14 cellular contexts compared by ENCODE assay signal in genomic region chr2:117980381-117980780, GRCh38. TPM values are rescaled to one million over a fixed set of nuclear protein-coding genes. Genes with fewer than 3 reads are reported as not detected.
A peak's percentile ranks its signal among the peaks of the same experiment; 100 is the strongest.
DNase-seq lines count a peak whose midpoint lies in the region; ATAC-seq and TF ChIP-seq lines count a peak whose summit lies in the region.
"Had no signal": no experiment of that assay in that cellular context is flagged by ENCODE, and none has a peak within 500 bp of the region (broad histone marks: within the 10 kb centered on the region; RNA-seq: fewer than 3 reads in every experiment).

No MANE protein-coding gene starts in this region.

- no peaks in the 10 kb centered on the region for H3K27me3 ChIP-seq in MG63
- H3K27me3 ChIP-seq in neutrophil, result no peaks in the 10 kb centered on the region
- H3K27me3 ChIP-seq: BLaER1 had no signal

- ATAC-seq in HG02623 (IDR thresholded peaks at IDR 0.05; ENCODE audit: unreplicated experiment), result no peak
- ATAC-seq: activated CD4-positive, alpha-beta T cell treated with anti-CD3 and anti-CD28 coated beads for 36 hours had no signal

- no peak overlapping the region for H3K4me3 Mint-ChIP-seq in activated CD4-positive, alpha-beta T cell treated with anti-CD3 and anti-CD28 coated beads, Interleukin-2, amount 10 ng/mL, durations not matched to agents 24 days and 14 days
- H3K4me3 Mint-ChIP-seq: activated CD4-positive, alpha-beta T cell treated with anti-CD3 and anti-CD28 coated beads for 36 hours; H9 had no signal

- H3K27ac ChIP-seq in neutrophil, result peak overlapping the region; percentile 62
- H3K27ac ChIP-seq: BLaER1 had no signal

- peaks cover 6% of the 10 kb centered on the region for H3K4me1 Mint-ChIP-seq in activated CD4-positive, alpha-beta T cell treated with anti-CD3 and anti-CD28 coated beads, Interleukin-2, amount 10 ng/mL, durations not matched to agents 24 days and 14 days

- no peaks in the 10 kb centered on the region for H3K9me3 Mint-ChIP-seq in activated CD4-positive, alpha-beta T cell treated with anti-CD3 and anti-CD28 coated beads, Interleukin-2, amount 10 ng/mL, durations not matched to agents 24 days and 14 days
- H3K9me3 Mint-ChIP-seq: H9 had no signal

- H3K9me3 ChIP-seq in MG63 (no peaks in the 10 kb centered on the region), neutrophil (no peaks in the 10 kb centered on the region)
- H3K9me3 ChIP-seq: BLaER1 had no signal

- H3K27me3 Mint-ChIP-seq in activated CD4-positive, alpha-beta T cell treated with anti-CD3 and anti-CD28 coated beads, Interleukin-2, amount 10 ng/mL, durations not matched to agents 24 days and 14 days, result no peaks in the 10 kb centered on the region
- H3K27me3 Mint-ChIP-seq: activated CD4-positive, alpha-beta T cell treated with anti-CD3 and anti-CD28 coated beads for 36 hours had no signal

- peaks cover 36% of the 10 kb centered on the region for H3K36me3 Mint-ChIP-seq in activated CD4-positive, alpha-beta T cell treated with anti-CD3 and anti-CD28 coated beads, Interleukin-2, amount 10 ng/mL, durations not matched to agents 24 days and 14 days (ENCODE audit: low read depth)

- H3K4me3 ChIP-seq in AG10803 (ENCODE audit: low read length), result no peak overlapping the region
- H3K4me3 ChIP-seq in MG63, result no peak overlapping the region
- H3K4me3 ChIP-seq in neutrophil (ENCODE audit: low read depth in 1 of 2, low read length in 1 of 2), result no peak overlapping the region
- H3K4me3 ChIP-seq: BLaER1 had no signal

- TF ChIP-seq CTCF in AG10803 (conservative IDR thresholded peaks at IDR 0.05; ENCODE audit: low read length) (no peak), neutrophil (IDR thresholded peaks at IDR 0.05) (no peak)

- no peak overlapping the region for H3K27ac Mint-ChIP-seq in activated CD4-positive, alpha-beta T cell treated with anti-CD3 and anti-CD28 coated beads, Interleukin-2, amount 10 ng/mL, durations not matched to agents 24 days and 14 days
- H3K27ac Mint-ChIP-seq: activated CD4-positive, alpha-beta T cell treated with anti-CD3 and anti-CD28 coated beads for 36 hours; H9 had no signal

- DNase-seq in AG10803 (ENCODE audit: low read depth), result peak; percentile 90
- DNase-seq in MG63, result peak; percentile 38
- peak; percentile 35 for DNase-seq in dedifferentiated amniotic fluid mesenchymal stem cell (ENCODE audit: extremely low spot score)
- DNase-seq in NCI-H2029 treated with DMSO at 0.1 percent for 48 hours (lab: John Stamatoyannopoulos, UW), result no peak
- DNase-seq in activated CD4-positive, alpha-beta T cell treated with anti-CD3 and anti-CD28 coated beads, Interleukin-2, amount 10 ng/mL, durations not matched to agents 24 days and 14 days, result no peak
- DNase-seq in retina, result no peak
- DNase-seq: activated CD4-positive, alpha-beta T cell treated with anti-CD3 and anti-CD28 coated beads for 36 hours; cortex of kidney; H9; Karpas-422; NCI-H510A had no signal

- H3K36me3 ChIP-seq in MG63 (peaks cover 52% of the 10 kb centered on the region), neutrophil (peaks cover 57% of the 10 kb centered on the region)

- H3K4me1 ChIP-seq in neutrophil (ENCODE audit: control insufficient read depth in 1 of 2, insufficient read depth in 1 of 2, low read depth in 1 of 2, low read length in 1 of 2), result peaks cover 26 to 31% of the 10 kb centered on the region in 2 experiments
- H3K4me1 ChIP-seq: BLaER1 had no signal

- intact Hi-C loops in activated CD4-positive, alpha-beta T cell treated with anti-CD3 and anti-CD28 coated beads, Interleukin-2, amount 10 ng/mL, durations not matched to agents 24 days and 14 days (cut with micrococcal nuclease), result no loop called here

RNA-seq across cellular contexts. Expression of gene CCDC93, which starts 33.5 kb away (rescaled TPM):
- total RNA-seq in MG63 (2014; rRNA removed; shearing (Covaris generic); ENCODE audit: low replicate concordance), result 12.2 and 13.2 TPM in 2 replicates
- 30.3 and 34.4 TPM in 2 replicates for total RNA-seq in activated CD4-positive, alpha-beta T cell treated with anti-CD3 and anti-CD28 coated beads, Interleukin-2, amount 10 ng/mL, durations not matched to agents 24 days and 14 days

Comparison
In these comparisons a context has a peak if more than half of its experiments do, and no peak if none do; other contexts are left out.
1. DNase-seq: peak in AG10803 (single experiment), MG63 (single experiment) and dedifferentiated amniotic fluid mesenchymal stem cell (single experiment); none in NCI-H2029 treated with DMSO at 0.1 percent for 48 hours (single experiment), activated CD4-positive, alpha-beta T cell treated with anti-CD3 and anti-CD28 coated beads, Interleukin-2, amount 10 ng/mL, durations not matched to agents 24 days and 14 days (single experiment) and retina (single experiment).